ENCODE assay signal across 12 cellular contexts in genomic region chr14:92564361-92565039, GRCh38.
A peak's percentile ranks its signal among the peaks of the same experiment; 100 is the strongest.
DNase-seq lines count a peak whose midpoint lies in the region; ATAC-seq lines count a peak whose summit lies in the region.
"Had no signal": no experiment of that assay in that cellular context is flagged by ENCODE, and none has a peak within 500 bp of the region (broad histone marks: within the 10 kb centered on the region; RNA-seq: fewer than 3 reads in every experiment).

No MANE protein-coding gene starts in this region.

- peak overlapping the region; percentile 67 for H3K27ac ChIP-seq in epithelial cell of prostate
- peak overlapping the region in 11 of 21 experiments; percentile 3 to 80 (median 48) for H3K27ac ChIP-seq in skin epidermis
- H3K27ac ChIP-seq: colonic mucosa had no signal

- ATAC-seq in HG02840 (IDR thresholded peaks at IDR 0.05; ENCODE audit: low FRiP score, unreplicated experiment) (no peak), GM19395 (IDR thresholded peaks at IDR 0.05; ENCODE audit: unreplicated experiment) (no peak)
- ATAC-seq: activated naive CD4-positive, alpha-beta T cell treated with anti-CD3 and anti-CD28 coated beads, Interleukin-2, amount 50 U/mL, for 72 hours; T-helper 17 cell had no signal

- DNase-seq in GDM1 (lab: John Stamatoyannopoulos, UW): peak; percentile 15
- DNase-seq in NOMO-1 (lab: John Stamatoyannopoulos, UW; ENCODE audit: unreplicated experiment in 2 of 2): peak; percentile 40 to 64
- DNase-seq in epithelial cell of prostate (ENCODE audit: low read depth, low spot score): no peak
- no peak for DNase-seq in DMS79 treated with DMSO at 0.1 percent for 48 hours (lab: John Stamatoyannopoulos, UW)
- DNase-seq in activated T-cell treated with anti-CD3 and anti-CD28 coated beads, Interleukin-2, amount 50 U/mL, for 1 hour: no peak
- DNase-seq: colonic mucosa, NCI-H1694, T-helper 17 cell had no signal

- H3K4me3 ChIP-seq in skin epidermis: no peak overlapping the region
- H3K4me3 ChIP-seq: colonic mucosa had no signal

Comparison
In these comparisons a context has a peak if more than half of its experiments do, and no peak if none do; other contexts are left out.
1. DNase-seq: peak in GDM1 (single experiment) and NOMO-1 (2 of 2); none in epithelial cell of prostate (single experiment), DMS79 treated with DMSO at 0.1 percent for 48 hours (single experiment) and activated T-cell treated with anti-CD3 and anti-CD28 coated beads, Interleukin-2, amount 50 U/mL, for 1 hour (single experiment).